8 cellular contexts compared by ENCODE assay signal in the genomic region with DNA sequence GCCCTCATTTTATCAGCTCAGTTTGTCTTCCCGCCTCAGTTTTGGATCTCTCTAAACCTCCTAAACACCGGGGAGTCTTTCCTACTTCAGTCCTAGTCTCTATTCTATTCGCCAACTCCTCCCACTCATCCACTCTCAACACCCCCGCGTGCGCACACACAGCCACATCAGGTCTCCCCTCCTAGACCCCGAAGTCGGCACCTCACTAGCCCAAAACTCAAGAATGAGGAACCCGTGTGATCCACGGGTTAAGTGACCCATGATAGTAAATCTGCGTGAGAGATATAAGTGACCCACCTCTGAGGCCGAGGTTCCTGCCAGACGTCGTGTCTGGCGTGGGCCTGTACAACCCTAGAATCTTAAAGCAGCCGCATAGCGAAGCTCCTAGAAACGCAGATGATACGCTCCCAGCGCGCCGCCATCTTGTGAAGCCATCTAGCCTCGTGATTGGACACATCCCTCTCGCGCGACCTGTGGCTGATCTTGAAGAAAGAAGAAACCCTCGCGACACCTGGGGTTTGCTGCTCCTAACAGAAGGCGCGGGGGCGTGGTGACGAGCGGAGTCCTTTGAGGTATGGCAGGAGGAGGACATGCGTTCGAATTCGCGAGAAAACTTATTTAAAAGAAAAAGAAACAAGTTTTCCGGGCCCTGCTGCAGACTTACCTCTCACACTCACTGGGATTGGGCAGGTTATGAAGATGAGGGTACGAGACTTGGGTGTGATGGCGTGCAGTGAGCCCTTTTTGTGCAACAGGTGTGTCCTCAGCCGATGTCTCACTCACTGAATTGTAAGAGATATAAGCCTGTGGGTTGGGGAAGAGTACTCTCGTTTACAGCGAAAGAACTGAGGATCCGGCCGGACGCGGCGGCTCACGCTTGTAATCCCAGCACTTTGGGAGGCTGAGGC. TPM values are rescaled to one million over a fixed set of nuclear protein-coding genes. Genes with fewer than 3 reads are reported as not detected.
DNase-seq lines count a peak whose midpoint lies in the region; ATAC-seq and TF ChIP-seq lines count a peak whose summit lies in the region.

A gene with protein sequence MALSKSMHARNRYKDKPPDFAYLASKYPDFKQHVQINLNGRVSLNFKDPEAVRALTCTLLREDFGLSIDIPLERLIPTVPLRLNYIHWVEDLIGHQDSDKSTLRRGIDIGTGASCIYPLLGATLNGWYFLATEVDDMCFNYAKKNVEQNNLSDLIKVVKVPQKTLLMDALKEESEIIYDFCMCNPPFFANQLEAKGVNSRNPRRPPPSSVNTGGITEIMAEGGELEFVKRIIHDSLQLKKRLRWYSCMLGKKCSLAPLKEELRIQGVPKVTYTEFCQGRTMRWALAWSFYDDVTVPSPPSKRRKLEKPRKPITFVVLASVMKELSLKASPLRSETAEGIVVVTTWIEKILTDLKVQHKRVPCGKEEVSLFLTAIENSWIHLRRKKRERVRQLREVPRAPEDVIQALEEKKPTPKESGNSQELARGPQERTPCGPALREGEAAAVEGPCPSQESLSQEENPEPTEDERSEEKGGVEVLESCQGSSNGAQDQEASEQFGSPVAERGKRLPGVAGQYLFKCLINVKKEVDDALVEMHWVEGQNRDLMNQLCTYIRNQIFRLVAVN (minus strand): TSS at position 427 of the 908 bp plus-strand sequence. CDS start 9,557 bp downstream, outside the sequence.

- H3K27me3 Mint-ChIP-seq in CD4-positive, alpha-beta T cell = no peaks in the 10 kb centered on the region

- peaks cover 16 to 17% of the 10 kb centered on the region in 2 donors for H3K4me1 ChIP-seq in duodenal mucosa (ENCODE audit: control insufficient read depth in 1 of 2, insufficient read depth in 2 of 2, low read length in 2 of 2)
- H3K4me1 ChIP-seq in liver (ENCODE audit: control insufficient read depth in 4 of 4, insufficient read depth in 4 of 4, low read length in 3 of 4) = peaks cover 3 to 20% (median 6%) of the 10 kb centered on the region in 4 donors

- WGBS in liver = under 1% methylated on average over 49 of the region's 49 CpGs

- H3K36me3 ChIP-seq in duodenal mucosa (ENCODE audit: control insufficient read depth in 1 of 2, insufficient read depth in 2 of 2, low read length in 2 of 2) (no peaks in the 10 kb centered on the region), liver (ENCODE audit: control insufficient read depth in 4 of 4, insufficient read depth in 3 of 4, low read depth in 1 of 4, low read length in 3 of 4) (no peaks in the 10 kb centered on the region)

- H3K4me3 ChIP-seq in duodenal mucosa (ENCODE audit: low read depth in 1 of 2, low read length in 2 of 2) = peak within 1 kb of the TSS; percentile 98 to 99
- H3K4me3 ChIP-seq in liver (ENCODE audit: low read depth in 1 of 3, low read length in 3 of 3) = peak within 1 kb of the TSS; percentile 61 to 87 (median 87)

- DNase-seq in CD4-positive, alpha-beta T cell = peak; percentile 91 to 98 (median 94)
- peak; percentile 100 for DNase-seq in NCI-H82 (lab: John Stamatoyannopoulos, UW)
- peak; percentile 98 to 99 for DNase-seq in activated CD4-positive, alpha-beta T cell treated with anti-CD3 and anti-CD28 coated beads, Interleukin-2, amount 50 U/mL, for 4 hours
- peak; percentile 99 for DNase-seq in stimulated activated CD4-positive, alpha-beta T cell treated with anti-CD3 and anti-CD28 coated beads, Interleukin-4, amount 100 ng/mL, for 24 hours

- H3K27ac ChIP-seq in CD4-positive, alpha-beta T cell (ENCODE audit: low read depth, low read length) = peak within 1 kb of the TSS; percentile 96
- H3K27ac ChIP-seq in duodenal mucosa (ENCODE audit: low read depth, low read length) (peak within 1 kb of the TSS; percentile 84), liver (ENCODE audit: low read depth in 1 of 2, low read length in 2 of 2) (peak within 1 kb of the TSS; percentile 81 to 90)

- TF ChIP-seq CTCF in CD4-positive, alpha-beta T cell (IDR thresholded peaks at IDR 0.05) = no peak
- TF ChIP-seq CTCF in liver (IDR thresholded peaks at IDR 0.05; ENCODE audit: low read depth, low read length, missing input control) = no peak

- H3K36me3 Mint-ChIP-seq in CD4-positive, alpha-beta T cell (ENCODE audit: low read depth) = peaks cover 16% of the 10 kb centered on the region

- TF ChIP-seq RAD21 in liver (IDR thresholded peaks at IDR 0.05) = peak; percentile 34 to 48

- H3K27me3 ChIP-seq in CD4-positive, alpha-beta T cell (ENCODE audit: control insufficient read depth, insufficient read depth, low read length) = no peaks in the 10 kb centered on the region
- H3K27me3 ChIP-seq in duodenal mucosa (ENCODE audit: control insufficient read depth in 1 of 2, insufficient read depth in 2 of 2, low read length in 2 of 2) = no peaks in the 10 kb centered on the region
- H3K27me3 ChIP-seq in liver (ENCODE audit: control insufficient read depth in 4 of 4, insufficient read depth in 4 of 4, low read length in 3 of 4) = no peaks in the 10 kb centered on the region

- peaks cover 12% of the 10 kb centered on the region for H3K4me1 Mint-ChIP-seq in CD4-positive, alpha-beta T cell (ENCODE audit: low read depth)

- POLR2A ChIA-PET in CD4-positive, alpha-beta T cell (lab: Charles Lee) = interaction anchor here (0.7 to 4.1 kb wide), 12 partner anchors 14 to 1125 kb away, joined by 3 to 46 read pairs (median 5); partner anchors contain the start of genes CCDC92B, CTNS, MNT and PAFAH1B1

- peak; percentile 98 for ATAC-seq in CD4-positive, alpha-beta T cell (ENCODE audit: poor library complexity)
- peak; percentile 93 for ATAC-seq in GM19452 (IDR thresholded peaks at IDR 0.05; ENCODE audit: unreplicated experiment)
- peak; percentile 55 for ATAC-seq in HG03575 (IDR thresholded peaks at IDR 0.05; ENCODE audit: extremely low read depth, insufficient number of reproducible peaks, low FRiP score, unreplicated experiment)

- no peaks in the 10 kb centered on the region for H3K9me3 Mint-ChIP-seq in CD4-positive, alpha-beta T cell

- H3K9ac ChIP-seq in duodenal mucosa (ENCODE audit: low read depth in 1 of 2, low read length in 2 of 2) (peak within 1 kb of the TSS; percentile 87 to 93), liver (ENCODE audit: low read depth in 1 of 2, low read length in 2 of 2) (peak within 1 kb of the TSS; percentile 69 to 94)

- CTCF ChIA-PET in CD4-positive, alpha-beta T cell (lab: Charles Lee) = interaction anchor here (0.7 to 1.3 kb wide), 2 partner anchors 13 to 274 kb away, joined by 3 to 4 read pairs; no protein-coding TSS in a partner anchor

- no peak within 1 kb of the TSS for H3K27ac Mint-ChIP-seq in CD4-positive, alpha-beta T cell

- H3K9me3 ChIP-seq in CD4-positive, alpha-beta T cell (ENCODE audit: control insufficient read depth, low read length) = no peaks in the 10 kb centered on the region
- no peaks in the 10 kb centered on the region for H3K9me3 ChIP-seq in duodenal mucosa (ENCODE audit: control insufficient read depth in 1 of 2, low read length in 2 of 2)
- no peaks in the 10 kb centered on the region for H3K9me3 ChIP-seq in liver (ENCODE audit: control insufficient read depth in 4 of 4, low read length in 3 of 4)

- no peak within 1 kb of the TSS for H3K4me3 Mint-ChIP-seq in CD4-positive, alpha-beta T cell

- intact Hi-C loops in CD4-positive, alpha-beta T cell (cut with DNase I, micrococcal nuclease) = loop anchor here (1.0 to 10.0 kb wide), 6 partner anchors 81 to 199 kb away; partner anchors contain the start of genes PAFAH1B1 (in 2 of the 2), CLUH (in 1 of the 2), SGSM2 (in 1 of the 2) and TSR1 (in 1 of the 2)

TF ChIP-seq in liver, 16 proteins besides CTCF, POLR2A, EP300 and RAD21 (continues in another document):
- TF ChIP-seq GABPA (IDR thresholded peaks at IDR 0.05 in 1 of 2, conservative IDR thresholded peaks at IDR 0.05 in 1 of 2) = no peak
- TF ChIP-seq FOXA2 (IDR thresholded peaks at IDR 0.05) = no peak
- TF ChIP-seq EGR1 (IDR thresholded peaks at IDR 0.05; ENCODE audit: low read depth in 2 of 2) = peak; percentile 93 to 96
- no peak for TF ChIP-seq FOXA1 (IDR thresholded peaks at IDR 0.05)
- TF ChIP-seq NR2F2 (IDR thresholded peaks at IDR 0.05) = no peak
- no peak for TF ChIP-seq ATF3 (IDR thresholded peaks at IDR 0.05)
- TF ChIP-seq HNF4A (conservative IDR thresholded peaks at IDR 0.05) = peak; percentile 37 to 53
- no peak for TF ChIP-seq HNF4G (IDR thresholded peaks at IDR 0.05)
- TF ChIP-seq, protein P1, sequence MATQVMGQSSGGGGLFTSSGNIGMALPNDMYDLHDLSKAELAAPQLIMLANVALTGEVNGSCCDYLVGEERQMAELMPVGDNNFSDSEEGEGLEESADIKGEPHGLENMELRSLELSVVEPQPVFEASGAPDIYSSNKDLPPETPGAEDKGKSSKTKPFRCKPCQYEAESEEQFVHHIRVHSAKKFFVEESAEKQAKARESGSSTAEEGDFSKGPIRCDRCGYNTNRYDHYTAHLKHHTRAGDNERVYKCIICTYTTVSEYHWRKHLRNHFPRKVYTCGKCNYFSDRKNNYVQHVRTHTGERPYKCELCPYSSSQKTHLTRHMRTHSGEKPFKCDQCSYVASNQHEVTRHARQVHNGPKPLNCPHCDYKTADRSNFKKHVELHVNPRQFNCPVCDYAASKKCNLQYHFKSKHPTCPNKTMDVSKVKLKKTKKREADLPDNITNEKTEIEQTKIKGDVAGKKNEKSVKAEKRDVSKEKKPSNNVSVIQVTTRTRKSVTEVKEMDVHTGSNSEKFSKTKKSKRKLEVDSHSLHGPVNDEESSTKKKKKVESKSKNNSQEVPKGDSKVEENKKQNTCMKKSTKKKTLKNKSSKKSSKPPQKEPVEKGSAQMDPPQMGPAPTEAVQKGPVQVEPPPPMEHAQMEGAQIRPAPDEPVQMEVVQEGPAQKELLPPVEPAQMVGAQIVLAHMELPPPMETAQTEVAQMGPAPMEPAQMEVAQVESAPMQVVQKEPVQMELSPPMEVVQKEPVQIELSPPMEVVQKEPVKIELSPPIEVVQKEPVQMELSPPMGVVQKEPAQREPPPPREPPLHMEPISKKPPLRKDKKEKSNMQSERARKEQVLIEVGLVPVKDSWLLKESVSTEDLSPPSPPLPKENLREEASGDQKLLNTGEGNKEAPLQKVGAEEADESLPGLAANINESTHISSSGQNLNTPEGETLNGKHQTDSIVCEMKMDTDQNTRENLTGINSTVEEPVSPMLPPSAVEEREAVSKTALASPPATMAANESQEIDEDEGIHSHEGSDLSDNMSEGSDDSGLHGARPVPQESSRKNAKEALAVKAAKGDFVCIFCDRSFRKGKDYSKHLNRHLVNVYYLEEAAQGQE (IDR thresholded peaks at IDR 0.05) = no peak
- TF ChIP-seq TAF1 (conservative IDR thresholded peaks at IDR 0.05) = peak; percentile 72

RNA-seq across cellular contexts. Expression of the gene that starts here (rescaled TPM):
- 10 to 100 TPM; 55.7 to 58.0 TPM for total RNA-seq in CD4-positive, alpha-beta T cell
- 1 to 10 TPM; 7.4 to 8.9 TPM for total RNA-seq in liver
- polyA plus RNA-seq in liver = 1 to 10 TPM; 4.1 to 5.8 TPM

Comparison
In these comparisons a context has a peak if more than half of its experiments do, and no peak if none do; other contexts are left out.
1. Peak in every context shown above with its lines: DNase-seq, ATAC-seq, H3K4me3 ChIP-seq and H3K27ac ChIP-seq.
2. RNA of the gene that starts here (total RNA-seq): 55.7 to 58.0 TPM in CD4-positive, alpha-beta T cell; 7.4 to 8.9 TPM in liver; every median in the first group is over 4 times any median in the second.